In the genomic region with DNA sequence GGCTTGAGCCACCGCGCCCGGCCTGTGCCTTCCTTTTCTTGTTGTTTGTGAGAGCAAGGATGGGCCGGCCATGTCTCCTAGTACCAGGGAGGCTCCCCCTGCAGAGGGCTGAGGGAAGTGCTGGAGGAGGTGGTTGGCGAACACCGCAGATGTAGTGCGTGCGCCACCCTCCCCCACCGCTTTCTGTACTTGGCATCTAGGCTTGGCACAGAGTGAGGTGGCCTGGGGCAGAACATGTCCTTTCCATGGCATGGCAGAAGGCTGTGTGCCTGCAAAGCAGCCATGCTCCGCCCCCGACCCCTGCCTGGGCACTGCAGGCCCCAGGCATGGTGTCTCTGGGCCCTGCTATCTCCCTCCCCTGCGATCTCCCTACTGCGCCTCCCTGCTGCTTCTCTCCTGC, we compare ENCODE assay signal across 9 cellular contexts. TPM values are rescaled to one million over a fixed set of nuclear protein-coding genes. Genes with fewer than 3 reads are reported as not detected.
DNase-seq lines count a peak whose midpoint lies in the region; ATAC-seq, FAIRE-seq and TF ChIP-seq lines count a peak whose summit lies in the region.
"Had no signal": no experiment of that assay in that cellular context is flagged by ENCODE, and none has a peak within 500 bp of the region (broad histone marks: within the 10 kb centered on the region; RNA-seq: fewer than 3 reads in every experiment).

No MANE protein-coding gene starts in this region.

- WGBS in body of pancreas, 2 donors: 71 to 73% methylated on average over 9 to 13 of the region's 13 CpGs
- 85% methylated on average over 13 of the region's 13 CpGs for WGBS in liver
- 75 to 82% methylated on average over 12 to 13 of the region's 13 CpGs for WGBS in pancreas, 2 donors

- no peak overlapping the region for H3K27ac Mint-ChIP-seq in Calu3 (ENCODE audit: unreplicated experiment)
- H3K27ac Mint-ChIP-seq: activated naive CD4-positive, alpha-beta T cell treated with anti-CD3 and anti-CD28 coated beads, Interleukin-2, amount 10 ng/mL, durations not matched to agents 7 days and 5 days had no signal

- no peak overlapping the region for H3K4me3 Mint-ChIP-seq in Calu3 (ENCODE audit: low read depth, unreplicated experiment)
- H3K4me3 Mint-ChIP-seq: activated naive CD4-positive, alpha-beta T cell treated with anti-CD3 and anti-CD28 coated beads, Interleukin-2, amount 10 ng/mL, durations not matched to agents 7 days and 5 days had no signal

- CTCF ChIA-PET in Calu3 (lab: Charles Lee): no interaction called here

- peak in 1 of 2 donors; percentile 54 for TF ChIP-seq RAD21 in liver (IDR thresholded peaks at IDR 0.05)

- BruUV-seq in Calu3 (replicated peaks; lab: Mats Ljungman, UMichigan): no TSS peak

- TF ChIP-seq CTCF in Calu3 (IDR thresholded peaks at IDR 0.05; ENCODE audit: unreplicated experiment) (no peak), body of pancreas (IDR thresholded peaks at IDR 0.05) (no peak), liver (IDR thresholded peaks at IDR 0.05; ENCODE audit: low read depth, low read length, missing input control) (peak; percentile 33), pancreas (IDR thresholded peaks at IDR 0.05) (no peak)

- H3K4me3 ChIP-seq in body of pancreas (no peak overlapping the region), liver (ENCODE audit: low read depth in 1 of 3, low read length in 3 of 3) (no peak overlapping the region), pancreas (no peak overlapping the region)

- no peaks in the 10 kb centered on the region for H3K36me3 ChIP-seq in body of pancreas (replicated peaks in 1 of 2; ENCODE audit: insufficient read depth in 1 of 2, low read depth in 2 of 2)
- H3K36me3 ChIP-seq in liver (ENCODE audit: control insufficient read depth in 4 of 4, insufficient read depth in 3 of 4, low read depth in 1 of 4, low read length in 3 of 4): no peaks in the 10 kb centered on the region
- H3K36me3 ChIP-seq in pancreas: no peaks in the 10 kb centered on the region

- H3K27me3 ChIP-seq in body of pancreas: no peaks in the 10 kb centered on the region
- H3K27me3 ChIP-seq in liver (ENCODE audit: control insufficient read depth in 4 of 4, insufficient read depth in 4 of 4, low read length in 3 of 4): no peaks in the 10 kb centered on the region
- H3K27me3 ChIP-seq in pancreas: no peaks in the 10 kb centered on the region

- ATAC-seq in body of pancreas (no peak), HG03378 (IDR thresholded peaks at IDR 0.05; ENCODE audit: unreplicated experiment) (no peak), GM21447 (IDR thresholded peaks at IDR 0.05; ENCODE audit: unreplicated experiment) (no peak), pancreas (no peak)

- H3K27ac ChIP-seq in body of pancreas: no peak overlapping the region
- H3K27ac ChIP-seq in liver (ENCODE audit: low read depth in 1 of 2, low read length in 2 of 2): peak overlapping the region; percentile 4 to 6
- no peak overlapping the region for H3K27ac ChIP-seq in pancreas

- intact Hi-C loops in Calu3 (cut with micrococcal nuclease; ENCODE audit: unreplicated experiment): no loop called here
- intact Hi-C loops in body of pancreas (cut with DNase I): no loop called here
- intact Hi-C loops in pancreas (cut with DNase I): no loop called here

- H3K36me3 Mint-ChIP-seq in Calu3 (ENCODE audit: insufficient read depth, unreplicated experiment): no peaks in the 10 kb centered on the region
- H3K36me3 Mint-ChIP-seq: activated naive CD4-positive, alpha-beta T cell treated with anti-CD3 and anti-CD28 coated beads, Interleukin-2, amount 10 ng/mL, durations not matched to agents 7 days and 5 days had no signal

- no peaks in the 10 kb centered on the region for H3K4me1 Mint-ChIP-seq in Calu3 (ENCODE audit: low read depth, unreplicated experiment)
- H3K4me1 Mint-ChIP-seq: activated naive CD4-positive, alpha-beta T cell treated with anti-CD3 and anti-CD28 coated beads, Interleukin-2, amount 10 ng/mL, durations not matched to agents 7 days and 5 days had no signal

- no peak for TF ChIP-seq POLR2A in body of pancreas (IDR thresholded peaks at IDR 0.05)

- peaks cover 43% of the 10 kb centered on the region for H3K27me3 Mint-ChIP-seq in Calu3 (ENCODE audit: unreplicated experiment)

- FAIRE-seq in pancreas (lab: Jason Lieb, UNC): no peak

- H3K9me3 Mint-ChIP-seq in Calu3 (ENCODE audit: low read depth, unreplicated experiment): no peaks in the 10 kb centered on the region
- H3K9me3 Mint-ChIP-seq: activated naive CD4-positive, alpha-beta T cell treated with anti-CD3 and anti-CD28 coated beads, Interleukin-2, amount 10 ng/mL, durations not matched to agents 7 days and 5 days had no signal

- H3K9ac ChIP-seq in liver (ENCODE audit: low read depth in 1 of 2, low read length in 2 of 2): no peak overlapping the region

- H3K4me1 ChIP-seq in body of pancreas: peaks cover 16% of the 10 kb centered on the region
- peaks cover 16 to 37% (median 29%) of the 10 kb centered on the region in 4 donors for H3K4me1 ChIP-seq in liver (ENCODE audit: control insufficient read depth in 4 of 4, insufficient read depth in 4 of 4, low read length in 3 of 4)
- peaks cover 5 to 12% (median 9%) of the 10 kb centered on the region in 3 donors for H3K4me1 ChIP-seq in pancreas

- DNase-seq in Calu3: peak; percentile 15
- DNase-seq in HUDEP-2 (lab: John Stamatoyannopoulos, UW; ENCODE audit: unreplicated experiment in 76 of 76): peak in 48 of 76 experiments; percentile 6 to 53 (median 34)
- DNase-seq in body of pancreas: peak; percentile 7 to 38 (median 14)
- no peak for DNase-seq in retina
- no peak for DNase-seq in pancreas
- DNase-seq: activated naive CD4-positive, alpha-beta T cell treated with anti-CD3 and anti-CD28 coated beads, Interleukin-2, amount 10 ng/mL, durations not matched to agents 7 days and 5 days had no signal

- H3K9me3 ChIP-seq in body of pancreas (no peaks in the 10 kb centered on the region), liver (ENCODE audit: control insufficient read depth in 4 of 4, low read length in 3 of 4) (no peaks in the 10 kb centered on the region), pancreas (no peaks in the 10 kb centered on the region)

TF ChIP-seq in liver, 16 proteins besides CTCF, POLR2A, EP300 and RAD21:
- TF ChIP-seq SP1 (IDR thresholded peaks at IDR 0.05) (peak; percentile 32), HNF4A (conservative IDR thresholded peaks at IDR 0.05) (peak in 1 of 2 donors; percentile 25), RXRA (IDR thresholded peaks at IDR 0.05) (peak in 1 of 2 donors; percentile 14), NR2F2 (IDR thresholded peaks at IDR 0.05) (no peak), FOXA2 (IDR thresholded peaks at IDR 0.05) (no peak), HNF4G (IDR thresholded peaks at IDR 0.05) (no peak), TAF1 (conservative IDR thresholded peaks at IDR 0.05) (no peak), YY1 (IDR thresholded peaks at IDR 0.05) (peak; percentile 18), GABPA (IDR thresholded peaks at IDR 0.05 in 1 of 2, conservative IDR thresholded peaks at IDR 0.05 in 1 of 2) (no peak)
- TF ChIP-seq, protein P1, sequence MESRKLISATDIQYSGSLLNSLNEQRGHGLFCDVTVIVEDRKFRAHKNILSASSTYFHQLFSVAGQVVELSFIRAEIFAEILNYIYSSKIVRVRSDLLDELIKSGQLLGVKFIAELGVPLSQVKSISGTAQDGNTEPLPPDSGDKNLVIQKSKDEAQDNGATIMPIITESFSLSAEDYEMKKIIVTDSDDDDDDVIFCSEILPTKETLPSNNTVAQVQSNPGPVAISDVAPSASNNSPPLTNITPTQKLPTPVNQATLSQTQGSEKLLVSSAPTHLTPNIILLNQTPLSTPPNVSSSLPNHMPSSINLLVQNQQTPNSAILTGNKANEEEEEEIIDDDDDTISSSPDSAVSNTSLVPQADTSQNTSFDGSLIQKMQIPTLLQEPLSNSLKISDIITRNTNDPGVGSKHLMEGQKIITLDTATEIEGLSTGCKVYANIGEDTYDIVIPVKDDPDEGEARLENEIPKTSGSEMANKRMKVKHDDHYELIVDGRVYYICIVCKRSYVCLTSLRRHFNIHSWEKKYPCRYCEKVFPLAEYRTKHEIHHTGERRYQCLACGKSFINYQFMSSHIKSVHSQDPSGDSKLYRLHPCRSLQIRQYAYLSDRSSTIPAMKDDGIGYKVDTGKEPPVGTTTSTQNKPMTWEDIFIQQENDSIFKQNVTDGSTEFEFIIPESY (IDR thresholded peaks at IDR 0.05): no peak

RNA-seq across cellular contexts. Expression of a gene that starts 30.7 kb away (rescaled TPM):
- 0.31 and 0.93 TPM in 2 replicates for total RNA-seq in Calu3 (2022)
- total RNA-seq in body of pancreas: 10 to 100 TPM in 1 of 2 donors, 1 to 10 TPM in 1; 3.4 to 10.9 TPM
- 10 to 100 TPM in 1 of 2 donors, 1 to 10 TPM in 1; 3.3 to 37.9 TPM for total RNA-seq in liver
- 10 to 100 TPM; 43.5 to 93.1 TPM for polyA plus RNA-seq in liver
- 1 to 10 TPM in 5 of 6 donors, under 1 TPM in 1; 0.63 to 3.6 (median 2.7) TPM for total RNA-seq in pancreas
- polyA plus RNA-seq in pancreas: 1 to 10 TPM; 3.2 to 6.7 TPM

Comparison
In these comparisons a context has a peak if more than half of its experiments do, and no peak if none do; other contexts are left out.
1. DNase-seq: peak in Calu3 (single experiment), HUDEP-2 (48 of 76) and body of pancreas (4 of 4); none in retina (single experiment) and pancreas (0 of 6).
2. H3K27ac ChIP-seq: peak in liver (2 of 2); none in body of pancreas (0 of 4) and pancreas (0 of 4).